8 cellular contexts compared by ENCODE assay signal in genomic region chr1:84698151-84698651, GRCh38. TPM values are rescaled to one million over a fixed set of nuclear protein-coding genes. Genes with fewer than 3 reads are reported as not detected.
DNase-seq lines count a peak whose midpoint lies in the region; ATAC-seq and TF ChIP-seq lines count a peak whose summit lies in the region.

No MANE protein-coding gene starts in this region.

- H3K79me2 ChIP-seq in OCI-LY1 (ENCODE audit: insufficient read depth, low read length) (no peaks in the 10 kb centered on the region), MM.1S (ENCODE audit: low read length) (no peaks in the 10 kb centered on the region)

- H3K4me3 Mint-ChIP-seq in osteocyte (ENCODE audit: unreplicated experiment) = no peak overlapping the region
- no peak overlapping the region for H3K4me3 Mint-ChIP-seq in T-helper 2 cell treated with Interferon-gamma antibody and Interleukin-4, amounts not matched to agents 5 μg/mL and 100 μg/mL, for 36 hours

- H3F3A ChIP-seq in OCI-LY1 (ENCODE audit: insufficient read depth, low read length) = no peaks in the 10 kb centered on the region; the same call in 1 of the 2 replicates
- H3F3A ChIP-seq in MM.1S (ENCODE audit: insufficient read depth, low read length) = no peaks in the 10 kb centered on the region

- H3K27ac ChIP-seq in OCI-LY1 (ENCODE audit: low read depth, low read length, poor library complexity, severe bottlenecking) = peak overlapping the region; percentile 83
- H3K27ac ChIP-seq in MM.1S (ENCODE audit: low read length) = no peak overlapping the region

- H3K36me3 Mint-ChIP-seq in osteocyte (ENCODE audit: unreplicated experiment) = no peaks in the 10 kb centered on the region
- H3K36me3 Mint-ChIP-seq in T-helper 2 cell treated with Interferon-gamma antibody and Interleukin-4, amounts not matched to agents 5 μg/mL and 100 μg/mL, for 36 hours (ENCODE audit: low read depth) = no peaks in the 10 kb centered on the region

- H3K4me1 ChIP-seq in OCI-LY1 (ENCODE audit: insufficient read depth, low read length, severe bottlenecking) = peaks cover 60% of the 10 kb centered on the region
- H3K4me1 ChIP-seq in MM.1S (ENCODE audit: low read length) = no peaks in the 10 kb centered on the region

- H3K9me3 ChIP-seq in OCI-LY1 (ENCODE audit: low read length) (no peaks in the 10 kb centered on the region), MM.1S (replicated peaks; ENCODE audit: insufficient read depth, low read length) (no peaks in the 10 kb centered on the region)

- H3K4me3 ChIP-seq in OCI-LY1 (ENCODE audit: low read depth, low read length, poor library complexity, severe bottlenecking) (no peak overlapping the region), MM.1S (ENCODE audit: low read length) (no peak overlapping the region)

- H3K9ac ChIP-seq in OCI-LY1 (ENCODE audit: low read length) = no peak overlapping the region
- H3K9ac ChIP-seq in MM.1S (ENCODE audit: low read length) = no peak overlapping the region

- no peaks in the 10 kb centered on the region for H3K9me2 ChIP-seq in OCI-LY1 (ENCODE audit: low read depth, low read length)
- H3K9me2 ChIP-seq in MM.1S (replicated peaks; ENCODE audit: insufficient read depth, low read length) = no peaks in the 10 kb centered on the region

- H3K9me3 Mint-ChIP-seq in osteocyte (ENCODE audit: unreplicated experiment) = peaks cover 5% of the 10 kb centered on the region
- peaks cover 7% of the 10 kb centered on the region for H3K9me3 Mint-ChIP-seq in T-helper 2 cell treated with Interferon-gamma antibody and Interleukin-4, amounts not matched to agents 5 μg/mL and 100 μg/mL, for 36 hours

- peak; percentile 27 for DNase-seq in COLO829 (ENCODE audit: low spot score)
- no peak for DNase-seq in osteocyte (ENCODE audit: extremely low spot score, unreplicated experiment)
- no peak for DNase-seq in 8988T
- DNase-seq in T-helper 2 cell treated with Interferon-gamma antibody and Interleukin-4, amounts not matched to agents 5 μg/mL and 100 μg/mL, for 36 hours (ENCODE audit: low spot score) = no peak
- DNase-seq in MM.1S = no peak
- DNase-seq in superior temporal gyrus (ENCODE audit: extremely low spot score) = no peak

- no peaks in the 10 kb centered on the region for H3K27me3 ChIP-seq in OCI-LY1 (ENCODE audit: insufficient read depth, low read length)
- no peaks in the 10 kb centered on the region for H3K27me3 ChIP-seq in MM.1S (replicated peaks; ENCODE audit: insufficient read depth, low read length)

- peaks cover 35% of the 10 kb centered on the region for H3K27me3 Mint-ChIP-seq in osteocyte (ENCODE audit: unreplicated experiment)
- H3K27me3 Mint-ChIP-seq in T-helper 2 cell treated with Interferon-gamma antibody and Interleukin-4, amounts not matched to agents 5 μg/mL and 100 μg/mL, for 36 hours (ENCODE audit: low read depth) = peaks cover 10% of the 10 kb centered on the region

- peak overlapping the region; percentile 55 for H3K27ac Mint-ChIP-seq in osteocyte (ENCODE audit: unreplicated experiment)
- no peak overlapping the region for H3K27ac Mint-ChIP-seq in T-helper 2 cell treated with Interferon-gamma antibody and Interleukin-4, amounts not matched to agents 5 μg/mL and 100 μg/mL, for 36 hours

- H3K4me2 ChIP-seq in OCI-LY1 (ENCODE audit: low read length) (no peak overlapping the region; the same call in 1 of the 2 replicates), MM.1S (ENCODE audit: low read depth, low read length) (no peak overlapping the region)

- H3K4me1 Mint-ChIP-seq in osteocyte (ENCODE audit: unreplicated experiment) = peaks cover 15% of the 10 kb centered on the region
- peaks cover 21% of the 10 kb centered on the region for H3K4me1 Mint-ChIP-seq in T-helper 2 cell treated with Interferon-gamma antibody and Interleukin-4, amounts not matched to agents 5 μg/mL and 100 μg/mL, for 36 hours (ENCODE audit: low read depth)

- H3K36me3 ChIP-seq in OCI-LY1 (ENCODE audit: insufficient read depth, low read length) (no peaks in the 10 kb centered on the region), MM.1S (replicated peaks; ENCODE audit: insufficient read depth, low read length) (no peaks in the 10 kb centered on the region)

- ATAC-seq in esophagus mucosa = peak; percentile 54

- H4K20me1 ChIP-seq in OCI-LY1 (ENCODE audit: insufficient read depth, low read length) (no peaks in the 10 kb centered on the region), MM.1S (ENCODE audit: insufficient read depth, low read length) (no peaks in the 10 kb centered on the region)

- TF ChIP-seq CTCF in OCI-LY1 (IDR thresholded peaks at IDR 0.05; ENCODE audit: low read length) = no peak
- TF ChIP-seq CTCF in osteocyte (IDR thresholded peaks at IDR 0.05) = no peak
- no peak for TF ChIP-seq CTCF in MM.1S (IDR thresholded peaks at IDR 0.05; ENCODE audit: low read length)

- H2AFZ ChIP-seq in OCI-LY1 (ENCODE audit: low read length) = peak overlapping the region; percentile 25; the same call in 1 of the 2 replicates
- H2AFZ ChIP-seq in MM.1S (ENCODE audit: low read length) = no peak overlapping the region

RNA-seq across cellular contexts. Expression of gene SSX2IP, which starts 7.9 kb away (rescaled TPM):
- 11.6 TPM for total RNA-seq in esophagus mucosa
- total RNA-seq in osteocyte = 6.5 and 7.0 TPM in 2 replicates
